ENCODE assay signal across 2 cellular contexts in genomic region chr9:136927343-136928261, GRCh38.
TF ChIP-seq lines count a peak whose summit lies in the region.

No MANE protein-coding gene starts in this region.

TF ChIP-seq in IMR-90, 13 proteins besides CTCF, POLR2A, EP300 and RAD21:
- TF ChIP-seq FOS (IDR thresholded peaks at IDR 0.05; ENCODE audit: low read depth, low read length), result no peak
- no peak for TF ChIP-seq CEBPB (IDR thresholded peaks at IDR 0.05; ENCODE audit: low read depth, low read length)
- TF ChIP-seq CHD1 (IDR thresholded peaks at IDR 0.05; ENCODE audit: low read depth, low read length), result no peak
- no peak for TF ChIP-seq BHLHE40 (IDR thresholded peaks at IDR 0.05; ENCODE audit: low read depth, low read length)
- TF ChIP-seq RFX5 (IDR thresholded peaks at IDR 0.05; ENCODE audit: low read depth, low read length), result no peak
- no peak for TF ChIP-seq MXI1 (IDR thresholded peaks at IDR 0.05; ENCODE audit: borderline replicate concordance, low read depth, low read length)
- no peak for TF ChIP-seq MAFK (IDR thresholded peaks at IDR 0.05; ENCODE audit: low read depth, low read length)
- no peak for TF ChIP-seq ELK1 (IDR thresholded peaks at IDR 0.05; ENCODE audit: borderline replicate concordance, low read depth, low read length)
- TF ChIP-seq SMC3 (IDR thresholded peaks at IDR 0.05; ENCODE audit: low read depth, low read length), result no peak
- TF ChIP-seq USF2 (IDR thresholded peaks at IDR 0.05; ENCODE audit: low read depth, low read length), result no peak
- no peak for TF ChIP-seq RCOR1 (IDR thresholded peaks at IDR 0.05; ENCODE audit: insufficient replicate concordance, low read length)
- no peak for TF ChIP-seq NFE2L2 (IDR thresholded peaks at IDR 0.05; ENCODE audit: low read depth, low read length)
- TF ChIP-seq MAZ (IDR thresholded peaks at IDR 0.05; ENCODE audit: borderline replicate concordance, low read depth, low read length), result no peak

TF ChIP-seq in HepG2, 621 proteins besides CTCF, POLR2A, EP300 and RAD21:
- TF ChIP-seq RBM22 (optimal IDR thresholded peaks at IDR 0.05; ENCODE audit: low read length) (peak; percentile 27), TEAD2 (CRISPR knock-in tag; IDR thresholded peaks at IDR 0.05) (no peak), HHEX (CRISPR knock-in tag; IDR thresholded peaks at IDR 0.05) (no peak), POLR2G (IDR thresholded peaks at IDR 0.05; ENCODE audit: low read depth, low read length) (peak; percentile 42; the same call in 1 of the 2 replicates)
TF ChIP-seq in HepG2: peak in this region for 2.
